ENCODE assay signal across 19 cellular contexts in the genomic region with DNA sequence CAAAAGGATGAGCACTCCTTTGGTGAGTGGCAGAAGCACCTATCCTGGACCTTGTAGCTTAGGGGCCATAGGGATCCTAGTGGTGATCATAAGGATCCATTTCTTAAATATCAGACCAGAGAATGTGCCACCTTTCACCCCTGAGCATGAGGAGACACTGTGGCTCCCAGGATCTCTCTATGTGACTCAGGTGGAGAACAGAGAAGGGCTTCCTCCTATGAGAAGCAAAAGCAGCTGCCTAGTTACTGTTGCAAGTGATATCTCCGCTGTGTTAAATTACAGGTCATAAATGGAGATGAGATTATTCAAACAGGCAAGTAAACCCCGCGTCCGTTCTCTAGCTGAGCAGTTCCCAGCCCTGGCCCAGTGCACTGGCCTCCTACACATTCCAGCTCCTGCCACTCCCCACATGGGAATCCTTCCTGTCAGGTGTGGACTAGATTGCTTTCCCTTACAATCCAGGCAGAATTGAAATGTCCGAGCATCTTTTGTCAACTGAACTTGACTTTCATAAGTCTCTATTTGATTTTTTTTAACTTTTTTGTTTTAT. TPM values are rescaled to one million over a fixed set of nuclear protein-coding genes. Genes with fewer than 3 reads are reported as not detected.
DNase-seq lines count a peak whose midpoint lies in the region; ATAC-seq and TF ChIP-seq lines count a peak whose summit lies in the region.
"Had no signal": no experiment of that assay in that cellular context is flagged by ENCODE, and none has a peak within 500 bp of the region (broad histone marks: within the 10 kb centered on the region; RNA-seq: fewer than 3 reads in every experiment).

No MANE protein-coding gene starts in this region.

- intact Hi-C loops in Calu3 (cut with micrococcal nuclease; ENCODE audit: unreplicated experiment): no loop called here
- intact Hi-C loops in mucosa of descending colon (cut with DNase I, micrococcal nuclease): no loop called here

- H3K36me3 ChIP-seq in endodermal cell (ENCODE audit: control insufficient read depth, insufficient read depth, low read length) (peaks cover 25% of the 10 kb centered on the region), mucosa of descending colon (ENCODE audit: low read depth) (no peaks in the 10 kb centered on the region)

- H3K9ac ChIP-seq in endodermal cell (ENCODE audit: extremely low read depth, low read length, poor library complexity, severe bottlenecking): no peak overlapping the region

- H3K9me3 ChIP-seq in endodermal cell (ENCODE audit: control insufficient read depth, low read length): peaks cover 10% of the 10 kb centered on the region
- H3K9me3 ChIP-seq in mucosa of descending colon: no peaks in the 10 kb centered on the region

- H3K9me3 Mint-ChIP-seq in Calu3 (ENCODE audit: low read depth, unreplicated experiment): no peaks in the 10 kb centered on the region
- peaks cover 2% of the 10 kb centered on the region for H3K9me3 Mint-ChIP-seq in endodermal cell
- no peaks in the 10 kb centered on the region for H3K9me3 Mint-ChIP-seq in activated naive CD4-positive, alpha-beta T cell treated with anti-CD3 and anti-CD28 coated beads, Interleukin-2, amount 10 ng/mL, durations not matched to agents 7 days and 5 days
- H3K9me3 Mint-ChIP-seq: activated T-helper 1 cell treated with anti-CD3 and anti-CD28 coated beads, Interleukin-12 subunit alpha, Interleukin-12 subunit beta, Interleukin-2, Interleukin-4 antibody, amounts not matched to agents 30 ng/mL and 10 ng/mL and 1 ng/mL, durations not matched to agents 14 hours and 24 hours and 36 hours; IgD-negative memory B cell; stimulated activated naive B cell treated with anti-CD40 and anti-IgM and Interleukin-4, amounts not matched to agents 10 μg/mL and 1 μg/mL and 100 μg/mL, for 72 hours; T-cell had no signal

- H3K27me3 Mint-ChIP-seq in Calu3 (ENCODE audit: unreplicated experiment) (no peaks in the 10 kb centered on the region), endodermal cell (ENCODE audit: insufficient read depth) (no peaks in the 10 kb centered on the region)
- H3K27me3 Mint-ChIP-seq in activated naive CD4-positive, alpha-beta T cell treated with anti-CD3 and anti-CD28 coated beads, Interleukin-2, amount 10 ng/mL, durations not matched to agents 7 days and 5 days: peaks cover 7% of the 10 kb centered on the region
- H3K27me3 Mint-ChIP-seq: stimulated activated naive B cell treated with anti-CD40 and anti-IgM and Interleukin-4, amounts not matched to agents 10 μg/mL and 1 μg/mL and 100 μg/mL, for 72 hours had no signal

- H3K27me3 ChIP-seq in endodermal cell (ENCODE audit: control insufficient read depth, insufficient read depth, low read length, poor library complexity, severe bottlenecking): no peaks in the 10 kb centered on the region

- H3K4me3 ChIP-seq in endodermal cell (ENCODE audit: low read length): no peak overlapping the region
- H3K4me3 ChIP-seq in mucosa of descending colon: no peak overlapping the region

- WGBS in endodermal cell (ENCODE audit: insufficient coverage in 1 of 2, insufficient read length in 1 of 2), 2 experiments: 93 to 100% methylated on average over 1 to 5 of the region's 5 CpGs

- H3K36me3 Mint-ChIP-seq in Calu3 (ENCODE audit: insufficient read depth, unreplicated experiment): no peaks in the 10 kb centered on the region
- H3K36me3 Mint-ChIP-seq in endodermal cell (ENCODE audit: low read depth): peaks cover 37% of the 10 kb centered on the region
- no peaks in the 10 kb centered on the region for H3K36me3 Mint-ChIP-seq in activated naive CD4-positive, alpha-beta T cell treated with anti-CD3 and anti-CD28 coated beads, Interleukin-2, amount 10 ng/mL, durations not matched to agents 7 days and 5 days
- H3K36me3 Mint-ChIP-seq: IgD-negative memory B cell; stimulated activated naive B cell treated with anti-CD40 and anti-IgM and Interleukin-4, amounts not matched to agents 10 μg/mL and 1 μg/mL and 100 μg/mL, for 72 hours; T-cell had no signal

- TF ChIP-seq POLR2A in GM18505 (IDR thresholded peaks at IDR 0.05; ENCODE audit: borderline replicate concordance, extremely low read depth, insufficient read depth, insufficient read length): no peak

- H3K27ac ChIP-seq in endodermal cell (ENCODE audit: low read depth, low read length): no peak overlapping the region

- H3K4me1 ChIP-seq in endodermal cell (ENCODE audit: control insufficient read depth, insufficient read depth, low read length) (peaks cover 21% of the 10 kb centered on the region), mucosa of descending colon (ENCODE audit: low read depth) (no peaks in the 10 kb centered on the region)

- CTCF ChIA-PET in Calu3 (lab: Charles Lee): interaction anchor here (1.4 kb wide), 1 partner anchor 160 kb away, joined by 4 read pairs; no protein-coding TSS in a partner anchor
- CTCF ChIA-PET in activated naive CD4-positive, alpha-beta T cell treated with anti-CD3 and anti-CD28 coated beads, Interleukin-2, amount 10 ng/mL, durations not matched to agents 7 days and 5 days (lab: Charles Lee): no interaction called here

- H3K4me1 Mint-ChIP-seq in Calu3 (ENCODE audit: low read depth, unreplicated experiment): no peaks in the 10 kb centered on the region
- peaks cover 46% of the 10 kb centered on the region for H3K4me1 Mint-ChIP-seq in endodermal cell
- no peaks in the 10 kb centered on the region for H3K4me1 Mint-ChIP-seq in activated naive CD4-positive, alpha-beta T cell treated with anti-CD3 and anti-CD28 coated beads, Interleukin-2, amount 10 ng/mL, durations not matched to agents 7 days and 5 days
- H3K4me1 Mint-ChIP-seq: IgD-negative memory B cell, T-cell had no signal

- TF ChIP-seq CTCF in Calu3 (IDR thresholded peaks at IDR 0.05; ENCODE audit: unreplicated experiment): no peak
- no peak for TF ChIP-seq CTCF in endodermal cell (conservative IDR thresholded peaks at IDR 0.05)
- no peak for TF ChIP-seq CTCF in mucosa of descending colon (IDR thresholded peaks at IDR 0.05)

- no TSS peak for BruUV-seq in Calu3 (replicated peaks; lab: Mats Ljungman, UMichigan)

- DNase-seq in Calu3: peak; percentile 28
- peak; percentile 93 for DNase-seq in NCI-H226
- no peak for DNase-seq in endodermal cell
- DNase-seq in mucosa of descending colon: peak in 1 of 3 donors; percentile 20
- DNase-seq in anterior cingulate cortex (lab: John Stamatoyannopoulos, UW): no peak
- DNase-seq in activated naive CD4-positive, alpha-beta T cell treated with anti-CD3 and anti-CD28 coated beads, Interleukin-2, amount 10 ng/mL, durations not matched to agents 7 days and 5 days: no peak
- DNase-seq in CD1c-positive myeloid dendritic cell (ENCODE audit: extremely low spot score): no peak
- DNase-seq: activated CD8-positive, alpha-beta T cell treated with anti-CD3 and anti-CD28 coated beads, Interleukin-2, amount 10 ng/mL, durations not matched to agents 7 days and 5 days; NCI-H1048; stimulated activated naive B cell treated with anti-CD40 and anti-IgM and Interleukin-4, amounts not matched to agents 10 μg/mL and 1 μg/mL and 100 μg/mL, for 72 hours; T-cell had no signal

- peak; percentile 93 for ATAC-seq in mucosa of descending colon
- no peak for ATAC-seq in GM18505 (IDR thresholded peaks at IDR 0.05; ENCODE audit: unreplicated experiment)
- ATAC-seq: activated CD8-positive, alpha-beta T cell treated with anti-CD3 and anti-CD28 coated beads, Interleukin-2, amount 10 ng/mL, durations not matched to agents 7 days and 5 days; stimulated activated naive B cell treated with anti-CD40 and anti-IgM and Interleukin-4, amounts not matched to agents 10 μg/mL and 1 μg/mL and 100 μg/mL, for 72 hours; T-cell had no signal

- H3K4me3 Mint-ChIP-seq in Calu3 (ENCODE audit: low read depth, unreplicated experiment) (no peak overlapping the region), endodermal cell (no peak overlapping the region)
- no peak overlapping the region for H3K4me3 Mint-ChIP-seq in activated naive CD4-positive, alpha-beta T cell treated with anti-CD3 and anti-CD28 coated beads, Interleukin-2, amount 10 ng/mL, durations not matched to agents 7 days and 5 days
- H3K4me3 Mint-ChIP-seq: activated CD8-positive, alpha-beta T cell treated with anti-CD3 and anti-CD28 coated beads, Interleukin-2, amount 10 ng/mL, durations not matched to agents 7 days and 5 days; activated T-helper 1 cell treated with anti-CD3 and anti-CD28 coated beads, Interleukin-12 subunit alpha, Interleukin-12 subunit beta, Interleukin-2, Interleukin-4 antibody, amounts not matched to agents 30 ng/mL and 10 ng/mL and 1 ng/mL, durations not matched to agents 14 hours and 24 hours and 36 hours; IgD-negative memory B cell; stimulated activated naive B cell treated with anti-CD40 and anti-IgM and Interleukin-4, amounts not matched to agents 10 μg/mL and 1 μg/mL and 100 μg/mL, for 72 hours; T-cell had no signal

- no peak overlapping the region for H3K27ac Mint-ChIP-seq in Calu3 (ENCODE audit: unreplicated experiment)
- H3K27ac Mint-ChIP-seq in endodermal cell: peak overlapping the region; percentile 59
- H3K27ac Mint-ChIP-seq in activated naive CD4-positive, alpha-beta T cell treated with anti-CD3 and anti-CD28 coated beads, Interleukin-2, amount 10 ng/mL, durations not matched to agents 7 days and 5 days: no peak overlapping the region
- H3K27ac Mint-ChIP-seq: activated CD8-positive, alpha-beta T cell treated with anti-CD3 and anti-CD28 coated beads, Interleukin-2, amount 10 ng/mL, durations not matched to agents 7 days and 5 days; activated T-helper 1 cell treated with anti-CD3 and anti-CD28 coated beads, Interleukin-12 subunit alpha, Interleukin-12 subunit beta, Interleukin-2, Interleukin-4 antibody, amounts not matched to agents 30 ng/mL and 10 ng/mL and 1 ng/mL, durations not matched to agents 14 hours and 24 hours and 36 hours; IgD-negative memory B cell; stimulated activated naive B cell treated with anti-CD40 and anti-IgM and Interleukin-4, amounts not matched to agents 10 μg/mL and 1 μg/mL and 100 μg/mL, for 72 hours; T-cell had no signal

RNA-seq across cellular contexts. Expression of gene CLEC20A, which starts 26.3 kb away (rescaled TPM):
- total RNA-seq in Calu3 (2022): not detected in 2 replicates
- 1 to 10 TPM in 1 of 2 donors, under 1 TPM in 1; 0.33 to 1.5 TPM for total RNA-seq in endodermal cell
- polyA plus RNA-seq in endodermal cell (2013, experiment 1 of 2): not detected
- not detected for polyA plus RNA-seq in endodermal cell (2013, experiment 2 of 2)
- total RNA-seq in mucosa of descending colon: not detected
- total RNA-seq: activated CD8-positive, alpha-beta T cell treated with anti-CD3 and anti-CD28 coated beads, Interleukin-2, amount 10 ng/mL, durations not matched to agents 7 days and 5 days; activated T-helper 1 cell treated with anti-CD3 and anti-CD28 coated beads, Interleukin-12 subunit alpha, Interleukin-12 subunit beta, Interleukin-2, Interleukin-4 antibody, amounts not matched to agents 30 ng/mL and 10 ng/mL and 1 ng/mL, durations not matched to agents 14 hours and 24 hours and 36 hours; glomerular endothelial cell; osteocyte; T-cell had no signal
- polyA plus RNA-seq: adipose tissue, AG04450 had no signal

RNA-seq across cellular contexts. Expression of gene TEX35, which starts 42.4 kb away (rescaled TPM):
- not detected in 2 replicates for total RNA-seq in Calu3 (2022)
- not detected for total RNA-seq in endodermal cell
- not detected for polyA plus RNA-seq in endodermal cell (2013, experiment 1 of 2)
- polyA plus RNA-seq in endodermal cell (2013, experiment 2 of 2): not detected
- not detected for total RNA-seq in mucosa of descending colon
- total RNA-seq: activated CD8-positive, alpha-beta T cell treated with anti-CD3 and anti-CD28 coated beads, Interleukin-2, amount 10 ng/mL, durations not matched to agents 7 days and 5 days; activated T-helper 1 cell treated with anti-CD3 and anti-CD28 coated beads, Interleukin-12 subunit alpha, Interleukin-12 subunit beta, Interleukin-2, Interleukin-4 antibody, amounts not matched to agents 30 ng/mL and 10 ng/mL and 1 ng/mL, durations not matched to agents 14 hours and 24 hours and 36 hours; glomerular endothelial cell; mucosa of gallbladder; osteocyte; T-cell had no signal
- polyA plus RNA-seq: AG04450, IgD-negative memory B cell had no signal

Comparison
In these comparisons a context has a peak if more than half of its experiments do, and no peak if none do; other contexts are left out.
1. DNase-seq: peak in Calu3 (single experiment) and NCI-H226 (single experiment); none in endodermal cell (single experiment), anterior cingulate cortex (0 of 58), activated naive CD4-positive, alpha-beta T cell treated with anti-CD3 and anti-CD28 coated beads, Interleukin-2, amount 10 ng/mL, durations not matched to agents 7 days and 5 days (single experiment) and CD1c-positive myeloid dendritic cell (single experiment).